26 cellular contexts compared by ENCODE assay signal in the genomic region with DNA sequence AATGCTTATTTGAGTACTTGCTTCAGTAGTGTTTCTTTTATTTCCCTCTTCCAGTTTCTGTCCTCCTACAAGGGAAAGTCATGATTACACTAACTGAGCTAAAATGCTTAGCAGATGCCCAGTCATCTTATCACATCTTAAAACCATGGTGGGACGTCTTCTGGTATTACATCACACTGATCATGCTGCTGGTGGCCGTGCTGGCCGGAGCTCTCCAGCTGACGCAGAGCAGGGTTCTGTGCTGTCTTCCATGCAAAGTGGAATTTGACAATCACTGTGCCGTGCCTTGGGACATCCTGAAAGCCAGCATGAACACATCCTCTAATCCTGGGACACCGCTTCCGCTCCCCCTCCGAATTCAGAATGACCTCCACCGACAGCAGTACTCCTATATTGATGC.
"Had no signal": no experiment of that assay in that cellular context is flagged by ENCODE, and none has a peak within 500 bp of the region (broad histone marks: within the 10 kb centered on the region; RNA-seq: fewer than 3 reads in every experiment).

No MANE protein-coding gene starts in this region.

- H3K36me3 ChIP-seq: thyroid gland had no signal

- H3K4me2 ChIP-seq: neural progenitor cell had no signal

- H3K4me1 ChIP-seq: esophagus squamous epithelium, heart right ventricle, left lung, parathyroid adenoma, right lobe of liver, stomach had no signal

- H3K9me3 ChIP-seq: esophagus squamous epithelium, heart right ventricle, left lung, mucosa of descending colon, right lobe of liver, stomach, thyroid gland had no signal

- H3K27ac ChIP-seq: esophagus squamous epithelium, heart right ventricle, left lung, neural progenitor cell, parathyroid adenoma, right lobe of liver, stomach, thyroid gland had no signal

- H3K9me3 Mint-ChIP-seq: effector memory CD8-positive, alpha-beta T cell; mesothelial cell of epicardium; naive B cell; natural killer cell treated with Interleukin-12 subunit alpha and Interleukin-12 subunit beta and Interleukin-15 and Interleukin-18, amount 100 ng/mL, for 72 hours; neural progenitor cell; stimulated activated effector memory CD8-positive, alpha-beta T cell treated with anti-CD3 and anti-CD28 coated beads, Interleukin-12 subunit alpha, Interleukin-12 subunit beta, amount 100 ng/mL, for 72 hours; type B pancreatic cell had no signal

- H3K4me3 Mint-ChIP-seq: effector memory CD8-positive, alpha-beta T cell; mesothelial cell of epicardium; naive B cell; natural killer cell treated with Interleukin-12 subunit alpha and Interleukin-12 subunit beta and Interleukin-15 and Interleukin-18, amount 100 ng/mL, for 72 hours; neural progenitor cell; stimulated activated effector memory CD8-positive, alpha-beta T cell treated with anti-CD3 and anti-CD28 coated beads, Interleukin-12 subunit alpha, Interleukin-12 subunit beta, amount 100 ng/mL, for 72 hours; type B pancreatic cell had no signal

- H3K4me3 ChIP-seq: esophagus squamous epithelium, heart right ventricle, left lung, mucosa of descending colon, neural progenitor cell, right lobe of liver, stomach, thyroid gland had no signal

- H3K27me3 Mint-ChIP-seq: effector memory CD8-positive, alpha-beta T cell; naive B cell; natural killer cell treated with Interleukin-12 subunit alpha and Interleukin-12 subunit beta and Interleukin-15 and Interleukin-18, amount 100 ng/mL, for 72 hours; progenitor cell of endocrine pancreas; type B pancreatic cell had no signal

- H2AFZ ChIP-seq: neural progenitor cell, parathyroid adenoma had no signal

- H3K27me3 ChIP-seq: esophagus squamous epithelium, heart right ventricle, left lung, neural progenitor cell, right lobe of liver, stomach, thyroid gland had no signal

- ATAC-seq: effector memory CD8-positive, alpha-beta T cell; heart right ventricle; left cardiac atrium; mucosa of descending colon; right lobe of liver had no signal

- H3K9ac ChIP-seq: neural progenitor cell, parathyroid adenoma had no signal

- DNase-seq: cortex of kidney; effector memory CD8-positive, alpha-beta T cell; erythroblast; esophagus squamous epithelium; foreskin melanocyte; glutamatergic neuron; heart right ventricle; hippocampal formation; left cardiac atrium; left lung; mesenchymal stem cell; mucosa of descending colon; naive B cell; right lobe of liver; stimulated activated CD4-positive, alpha-beta T cell treated with anti-CD3 and anti-CD28 coated beads, Interleukin-2, amount 100 ng/mL, for 24 hours; stimulated activated CD4-positive, alpha-beta T cell treated with anti-CD3 and anti-CD28 coated beads, Interleukin-4, amount 100 ng/mL, for 24 hours; stimulated activated naive CD4-positive, alpha-beta T cell treated with Interleukin-2 at 50 U/mL for 16 hours; stomach; thyroid gland had no signal

- H3K79me2 ChIP-seq: parathyroid adenoma had no signal

- H3K27ac Mint-ChIP-seq: mesothelial cell of epicardium, naive B cell, progenitor cell of endocrine pancreas, type B pancreatic cell had no signal
